Comparison of ENCODE assay signal across 1 cellular context in the genomic region with DNA sequence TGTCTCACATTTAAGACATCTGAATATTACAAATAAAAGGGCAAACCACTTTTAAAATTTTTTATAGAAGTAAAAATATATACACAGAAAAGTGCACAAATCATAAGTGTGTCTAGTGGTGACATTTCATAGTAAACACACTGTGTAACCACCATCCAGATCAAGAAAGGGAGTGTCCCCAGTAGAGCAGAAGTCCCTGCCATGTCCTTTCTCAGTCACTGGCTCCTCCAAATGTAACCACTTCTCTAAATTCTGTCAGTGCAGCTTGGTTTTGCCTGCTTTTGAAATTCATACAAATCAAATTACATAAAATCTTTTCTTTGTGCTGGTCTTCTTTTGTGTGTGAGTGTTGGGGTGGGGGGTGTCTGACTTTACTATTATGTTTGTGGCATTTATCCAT.
TF ChIP-seq lines count a peak whose summit lies in the region.

No MANE protein-coding gene starts in this region.

TF ChIP-seq in SK-N-SH, 30 proteins besides CTCF, POLR2A, EP300 and RAD21 (continued from another document):
- TF ChIP-seq, protein P1, sequence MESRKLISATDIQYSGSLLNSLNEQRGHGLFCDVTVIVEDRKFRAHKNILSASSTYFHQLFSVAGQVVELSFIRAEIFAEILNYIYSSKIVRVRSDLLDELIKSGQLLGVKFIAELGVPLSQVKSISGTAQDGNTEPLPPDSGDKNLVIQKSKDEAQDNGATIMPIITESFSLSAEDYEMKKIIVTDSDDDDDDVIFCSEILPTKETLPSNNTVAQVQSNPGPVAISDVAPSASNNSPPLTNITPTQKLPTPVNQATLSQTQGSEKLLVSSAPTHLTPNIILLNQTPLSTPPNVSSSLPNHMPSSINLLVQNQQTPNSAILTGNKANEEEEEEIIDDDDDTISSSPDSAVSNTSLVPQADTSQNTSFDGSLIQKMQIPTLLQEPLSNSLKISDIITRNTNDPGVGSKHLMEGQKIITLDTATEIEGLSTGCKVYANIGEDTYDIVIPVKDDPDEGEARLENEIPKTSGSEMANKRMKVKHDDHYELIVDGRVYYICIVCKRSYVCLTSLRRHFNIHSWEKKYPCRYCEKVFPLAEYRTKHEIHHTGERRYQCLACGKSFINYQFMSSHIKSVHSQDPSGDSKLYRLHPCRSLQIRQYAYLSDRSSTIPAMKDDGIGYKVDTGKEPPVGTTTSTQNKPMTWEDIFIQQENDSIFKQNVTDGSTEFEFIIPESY (IDR thresholded peaks at IDR 0.05; ENCODE audit: borderline replicate concordance, low read depth) = no peak
- no peak for TF ChIP-seq NFIC (IDR thresholded peaks at IDR 0.05; ENCODE audit: borderline replicate concordance)
- no peak for TF ChIP-seq JUND (IDR thresholded peaks at IDR 0.05)
- no peak for TF ChIP-seq TAF1 (IDR thresholded peaks at IDR 0.05; ENCODE audit: borderline replicate concordance, low read depth, low read length)
- no peak for TF ChIP-seq YY1 (IDR thresholded peaks at IDR 0.05; ENCODE audit: low read depth)
- TF ChIP-seq, protein P2, sequence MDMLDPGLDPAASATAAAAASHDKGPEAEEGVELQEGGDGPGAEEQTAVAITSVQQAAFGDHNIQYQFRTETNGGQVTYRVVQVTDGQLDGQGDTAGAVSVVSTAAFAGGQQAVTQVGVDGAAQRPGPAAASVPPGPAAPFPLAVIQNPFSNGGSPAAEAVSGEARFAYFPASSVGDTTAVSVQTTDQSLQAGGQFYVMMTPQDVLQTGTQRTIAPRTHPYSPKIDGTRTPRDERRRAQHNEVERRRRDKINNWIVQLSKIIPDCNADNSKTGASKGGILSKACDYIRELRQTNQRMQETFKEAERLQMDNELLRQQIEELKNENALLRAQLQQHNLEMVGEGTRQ (IDR thresholded peaks at IDR 0.05; ENCODE audit: borderline replicate concordance, low read depth, low read length) = no peak
- no peak for TF ChIP-seq MEF2A (IDR thresholded peaks at IDR 0.05; ENCODE audit: borderline replicate concordance, low read depth)
TF ChIP-seq in SK-N-SH: peak in this region for 0.
